1 cellular context compared by ENCODE assay signal in genomic region chr19:7652061-7652641, GRCh38.
TF ChIP-seq lines count a peak whose summit lies in the region.

No MANE protein-coding gene starts in this region.

TF ChIP-seq in K562, 482 proteins besides CTCF, POLR2A, EP300 and RAD21 (continues in another document):
- TF ChIP-seq ZNF707 (CRISPR knock-in tag; conservative IDR thresholded peaks at IDR 0.05) (no peak), ETV5 (CRISPR knock-in tag; IDR thresholded peaks at IDR 0.05; ENCODE audit: low read depth) (peak; percentile 64; the same call in 1 of the 2 replicates), CBFA2T3 (IDR thresholded peaks at IDR 0.05) (peak; percentile 25; the same call in 1 of the 2 replicates), TCF7 (IDR thresholded peaks at IDR 0.05; ENCODE audit: borderline replicate concordance) (peak; percentile 100), RB1 (IDR thresholded peaks at IDR 0.05; ENCODE audit: low read depth) (peak; percentile 69), ZSCAN29 (IDR thresholded peaks at IDR 0.05) (peak; percentile 94), MBD1 (CRISPR knock-in tag; IDR thresholded peaks at IDR 0.05) (0 out of 2 replicates have a peak, but pooled peaks have one; percentile 15), YY1 (IDR thresholded peaks at IDR 0.05; ENCODE audit: borderline replicate concordance in 1 of 3, control insufficient read depth in 1 of 3, extremely low read depth in 1 of 3, insufficient read depth in 3 of 3, insufficient read length in 1 of 3, insufficient replicate concordance in 2 of 3, low read depth in 1 of 3, low read length in 2 of 3) (peak in 1 of 3 experiments; percentile 37), SMAD3 (CRISPR knock-in tag; conservative IDR thresholded peaks at IDR 0.05) (no peak), KLF6 (CRISPR knock-in tag; IDR thresholded peaks at IDR 0.05; ENCODE audit: borderline replicate concordance) (peak; percentile 1; the same call in 1 of the 2 replicates), TEAD4 (IDR thresholded peaks at IDR 0.05; ENCODE audit: low read length) (peak; percentile 38; the same call in 1 of the 2 replicates), TEAD4 (CRISPR knock-in tag; IDR thresholded peaks at IDR 0.05; ENCODE audit: borderline replicate concordance) (no peak), XRCC5 (IDR thresholded peaks at IDR 0.05; ENCODE audit: low read depth, low read length) (peak; percentile 93), ETV1 (tag; conservative IDR thresholded peaks at IDR 0.05; ENCODE audit: low read depth) (peak; percentile 37; the same call in 1 of the 2 replicates), ZBTB34 (CRISPR knock-in tag; IDR thresholded peaks at IDR 0.05) (no peak), RBBP5 (IDR thresholded peaks at IDR 0.05; ENCODE audit: borderline replicate concordance, insufficient read depth, low read length, poor library complexity, severe bottlenecking) (peak; percentile 61), CBFB (CRISPR knock-in tag; IDR thresholded peaks at IDR 0.05) (no peak), ZFP30 (CRISPR knock-in tag; IDR thresholded peaks at IDR 0.05; ENCODE audit: borderline replicate concordance) (no peak), POLR2B (IDR thresholded peaks at IDR 0.05; ENCODE audit: low read depth, partially characterized antibody) (no peak), ZBTB33 (CRISPR knock-in tag; IDR thresholded peaks at IDR 0.05) (peak; percentile 83), ZEB2 (IDR thresholded peaks at IDR 0.05) (0 out of 2 replicates have a peak, but pooled peaks have one; percentile 40), ATF4 (CRISPR knock-in tag; IDR thresholded peaks at IDR 0.05) (peak; percentile 75), NR2C1 (IDR thresholded peaks at IDR 0.05) (peak; percentile 89), NR2C1 (tag; IDR thresholded peaks at IDR 0.05) (peak; percentile 94), CREB1 (IDR thresholded peaks at IDR 0.05) (no peak), CREB1 (CRISPR knock-in tag; IDR thresholded peaks at IDR 0.05) (peak; percentile 38; the same call in 1 of the 2 replicates), SAFB (IDR thresholded peaks at IDR 0.05; ENCODE audit: borderline replicate concordance, low read depth, low read length) (no peak), ZNF511 (CRISPR knock-in tag; IDR thresholded peaks at IDR 0.05) (peak; percentile 50; the same call in 1 of the 2 replicates), EP400 (IDR thresholded peaks at IDR 0.05) (peak; percentile 42; the same call in 1 of the 2 replicates), MEIS2 (IDR thresholded peaks at IDR 0.05; ENCODE audit: partially characterized antibody) (peak; percentile 3), ZNF184 (CRISPR knock-in tag; IDR thresholded peaks at IDR 0.05) (no peak), NCOR1 (IDR thresholded peaks at IDR 0.05) (peak; percentile 79), NRF1 (conservative IDR thresholded peaks at IDR 0.05 in 1 of 2, IDR thresholded peaks at IDR 0.05 in 1 of 2) (peak; percentile 28 to 51; a peak in 1 of 4 replicates), TRIM24 (IDR thresholded peaks at IDR 0.05) (peak in 1 of 2 experiments; percentile 59; a peak in 1 of 4 replicates), RAD51 (IDR thresholded peaks at IDR 0.05; ENCODE audit: borderline replicate concordance, low read depth) (no peak), BCOR (IDR thresholded peaks at IDR 0.05) (0 out of 2 replicates have a peak, but pooled peaks have one; percentile 6), CXXC5 (CRISPR knock-in tag; IDR thresholded peaks at IDR 0.05) (peak; percentile 92), SMARCB1 (IDR thresholded peaks at IDR 0.05; ENCODE audit: insufficient read length, low read depth) (no peak), CREM (IDR thresholded peaks at IDR 0.05; ENCODE audit: low read depth) (peak; percentile 83), DPF2 (IDR thresholded peaks at IDR 0.05) (peak; percentile 68; the same call in 1 of the 2 replicates), AFF1 (IDR thresholded peaks at IDR 0.05; ENCODE audit: low read depth in 1 of 2, partially characterized antibody in 2 of 2) (peak in 1 of 2 experiments; percentile 56), PHF20 (IDR thresholded peaks at IDR 0.05; ENCODE audit: partially characterized antibody) (peak; percentile 23), EGR1 (conservative IDR thresholded peaks at IDR 0.05) (peak; percentile 47; the same call in 1 of the 2 replicates), MTA3 (IDR thresholded peaks at IDR 0.05; ENCODE audit: borderline replicate concordance) (peak; percentile 36; the same call in 1 of the 2 replicates), ATF1 (CRISPR knock-in tag; IDR thresholded peaks at IDR 0.05) (no peak), ATF1 (tag; IDR thresholded peaks at IDR 0.05) (peak; percentile 81), PHF8 (IDR thresholded peaks at IDR 0.05; ENCODE audit: borderline replicate concordance, low read length) (peak; percentile 25; the same call in 1 of the 2 replicates), ZNF589 (CRISPR knock-in tag; IDR thresholded peaks at IDR 0.05; ENCODE audit: low read depth) (0 out of 2 replicates have a peak, but pooled peaks have one; percentile 18), NR4A1 (CRISPR knock-in tag; IDR thresholded peaks at IDR 0.05) (no peak), NR4A1 (tag; IDR thresholded peaks at IDR 0.05) (peak; percentile 62; the same call in 1 of the 2 replicates), L3MBTL2 (IDR thresholded peaks at IDR 0.05) (peak; percentile 96), ZNF212 (CRISPR knock-in tag; IDR thresholded peaks at IDR 0.05) (no peak)
- TF ChIP-seq, protein P1, sequence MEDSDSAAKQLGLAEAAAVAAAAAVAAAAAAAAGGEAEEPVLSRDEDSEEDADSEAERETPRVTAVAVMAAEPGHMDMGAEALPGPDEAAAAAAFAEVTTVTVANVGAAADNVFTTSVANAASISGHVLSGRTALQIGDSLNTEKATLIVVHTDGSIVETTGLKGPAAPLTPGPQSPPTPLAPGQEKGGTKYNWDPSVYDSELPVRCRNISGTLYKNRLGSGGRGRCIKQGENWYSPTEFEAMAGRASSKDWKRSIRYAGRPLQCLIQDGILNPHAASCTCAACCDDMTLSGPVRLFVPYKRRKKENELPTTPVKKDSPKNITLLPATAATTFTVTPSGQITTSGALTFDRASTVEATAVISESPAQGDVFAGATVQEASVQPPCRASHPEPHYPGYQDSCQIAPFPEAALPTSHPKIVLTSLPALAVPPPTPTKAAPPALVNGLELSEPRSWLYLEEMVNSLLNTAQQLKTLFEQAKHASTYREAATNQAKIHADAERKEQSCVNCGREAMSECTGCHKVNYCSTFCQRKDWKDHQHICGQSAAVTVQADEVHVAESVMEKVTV (CRISPR knock-in tag; IDR thresholded peaks at IDR 0.05) = peak; percentile 44; the same call in 1 of the 2 replicates
- TF ChIP-seq, protein P2, sequence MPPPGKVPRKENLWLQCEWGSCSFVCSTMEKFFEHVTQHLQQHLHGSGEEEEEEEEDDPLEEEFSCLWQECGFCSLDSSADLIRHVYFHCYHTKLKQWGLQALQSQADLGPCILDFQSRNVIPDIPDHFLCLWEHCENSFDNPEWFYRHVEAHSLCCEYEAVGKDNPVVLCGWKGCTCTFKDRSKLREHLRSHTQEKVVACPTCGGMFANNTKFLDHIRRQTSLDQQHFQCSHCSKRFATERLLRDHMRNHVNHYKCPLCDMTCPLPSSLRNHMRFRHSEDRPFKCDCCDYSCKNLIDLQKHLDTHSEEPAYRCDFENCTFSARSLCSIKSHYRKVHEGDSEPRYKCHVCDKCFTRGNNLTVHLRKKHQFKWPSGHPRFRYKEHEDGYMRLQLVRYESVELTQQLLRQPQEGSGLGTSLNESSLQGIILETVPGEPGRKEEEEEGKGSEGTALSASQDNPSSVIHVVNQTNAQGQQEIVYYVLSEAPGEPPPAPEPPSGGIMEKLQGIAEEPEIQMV (tag; conservative IDR thresholded peaks at IDR 0.05; ENCODE audit: low read depth) = 0 out of 2 replicates have a peak, but pooled peaks have one; percentile 7
- TF ChIP-seq, protein P3, sequence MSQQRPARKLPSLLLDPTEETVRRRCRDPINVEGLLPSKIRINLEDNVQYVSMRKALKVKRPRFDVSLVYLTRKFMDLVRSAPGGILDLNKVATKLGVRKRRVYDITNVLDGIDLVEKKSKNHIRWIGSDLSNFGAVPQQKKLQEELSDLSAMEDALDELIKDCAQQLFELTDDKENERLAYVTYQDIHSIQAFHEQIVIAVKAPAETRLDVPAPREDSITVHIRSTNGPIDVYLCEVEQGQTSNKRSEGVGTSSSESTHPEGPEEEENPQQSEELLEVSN (IDR thresholded peaks at IDR 0.05; ENCODE audit: borderline replicate concordance in 1 of 2, extremely low read depth in 1 of 2, insufficient read depth in 1 of 2, insufficient read length in 1 of 2, low read depth in 1 of 2, low read length in 1 of 2, poor library complexity in 1 of 2, severe bottlenecking in 1 of 2) = peak in 1 of 2 experiments; percentile 51
- TF ChIP-seq, protein P4, sequence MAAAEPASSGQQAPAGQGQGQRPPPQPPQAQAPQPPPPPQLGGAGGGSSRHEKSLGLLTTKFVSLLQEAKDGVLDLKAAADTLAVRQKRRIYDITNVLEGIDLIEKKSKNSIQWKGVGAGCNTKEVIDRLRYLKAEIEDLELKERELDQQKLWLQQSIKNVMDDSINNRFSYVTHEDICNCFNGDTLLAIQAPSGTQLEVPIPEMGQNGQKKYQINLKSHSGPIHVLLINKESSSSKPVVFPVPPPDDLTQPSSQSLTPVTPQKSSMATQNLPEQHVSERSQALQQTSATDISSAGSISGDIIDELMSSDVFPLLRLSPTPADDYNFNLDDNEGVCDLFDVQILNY (CRISPR knock-in tag; IDR thresholded peaks at IDR 0.05) = no peak; the same call in 1 of the 2 replicates
